In genomic region chr4:168269879-168270278, GRCh38 we compare ENCODE assay signal across 23 cellular contexts. TPM values are rescaled to one million over a fixed set of nuclear protein-coding genes. Genes with fewer than 3 reads are reported as not detected.
DNase-seq lines count a peak whose midpoint lies in the region; ATAC-seq and TF ChIP-seq lines count a peak whose summit lies in the region.
"Had no signal": no experiment of that assay in that cellular context is flagged by ENCODE, and none has a peak within 500 bp of the region (broad histone marks: within the 10 kb centered on the region; RNA-seq: fewer than 3 reads in every experiment).

No MANE protein-coding gene starts in this region.

- TF ChIP-seq CTCF in nephron progenitor cell (IDR thresholded peaks at IDR 0.05): no peak
- TF ChIP-seq CTCF in foreskin fibroblast (IDR thresholded peaks at IDR 0.05; ENCODE audit: low read depth, low read length): no peak

- H3K9me3 Mint-ChIP-seq in nephron progenitor cell: no peaks in the 10 kb centered on the region
- H3K9me3 Mint-ChIP-seq: activated T-cell treated with anti-CD3 and anti-CD28 coated beads, Interleukin-2, amount 50 U/mL, for 72 hours; GM23338; stimulated activated naive CD8-positive, alpha-beta T cell treated with anti-CD3 and anti-CD28 coated beads, Interleukin-15, amount 100 ng/mL, for 72 hours; T-helper 2 cell treated with Interferon-gamma antibody and Interleukin-4, amounts not matched to agents 5 μg/mL and 100 μg/mL, for 36 hours had no signal

- peak overlapping the region; percentile 23 for H3K27ac Mint-ChIP-seq in nephron progenitor cell
- H3K27ac Mint-ChIP-seq: activated CD8-positive, alpha-beta memory T cell treated with anti-CD3 and anti-CD28 coated beads, Interleukin-2, amount 10 ng/mL, durations not matched to agents 7 days and 5 days; activated T-cell treated with anti-CD3 and anti-CD28 coated beads, Interleukin-2, amount 50 U/mL, for 72 hours; GM23338; stimulated activated naive CD8-positive, alpha-beta T cell treated with anti-CD3 and anti-CD28 coated beads, Interleukin-15, amount 100 ng/mL, for 72 hours; T-helper 2 cell treated with Interferon-gamma antibody and Interleukin-4, amounts not matched to agents 5 μg/mL and 100 μg/mL, for 36 hours had no signal

- no peak overlapping the region for H3K4me3 ChIP-seq in foreskin fibroblast (ENCODE audit: low read depth in 1 of 2, low read length in 2 of 2)
- H3K4me3 ChIP-seq: body of pancreas, GM23338, sigmoid colon, thyroid gland had no signal

- DNase-seq in DMS 273 (lab: John Stamatoyannopoulos, UW; ENCODE audit: unreplicated experiment) (peak; percentile 1), DMS 273 treated with DMSO at 0.1 percent for 48 hours (lab: John Stamatoyannopoulos, UW) (no peak), NCI-H2196 treated with DMSO at 0.1 percent for 48 hours (lab: John Stamatoyannopoulos, UW; ENCODE audit: unreplicated experiment) (peak; percentile 3), Right ventricle myocardium superior (no peak), nephron progenitor cell (no peak), foreskin fibroblast (no peak), NK-92 (lab: John Stamatoyannopoulos, UW; ENCODE audit: unreplicated experiment) (no peak)
- DNase-seq in activated T-cell treated with anti-CD3 and anti-CD28 coated beads, Interleukin-2, amount 50 U/mL, for 48 hours: no peak
- DNase-seq: activated CD8-positive, alpha-beta memory T cell treated with anti-CD3 and anti-CD28 coated beads, Interleukin-2, amount 10 ng/mL, durations not matched to agents 7 days and 5 days; activated naive CD4-positive, alpha-beta T cell; activated T-cell treated with anti-CD3 and anti-CD28 coated beads, Interleukin-2, amount 50 U/mL, for 72 hours; Calu3; head of caudate nucleus; mammary epithelial cell; NCI-H1694; NCI-H774; PC-3; sigmoid colon; stimulated activated naive CD8-positive, alpha-beta T cell treated with anti-CD3 and anti-CD28 coated beads, Interleukin-15, amount 100 ng/mL, for 72 hours; thyroid gland had no signal

- H3K27me3 Mint-ChIP-seq in nephron progenitor cell (ENCODE audit: low read depth, poor library complexity): no peaks in the 10 kb centered on the region
- H3K27me3 Mint-ChIP-seq: activated CD8-positive, alpha-beta memory T cell treated with anti-CD3 and anti-CD28 coated beads, Interleukin-2, amount 10 ng/mL, durations not matched to agents 7 days and 5 days; stimulated activated naive CD8-positive, alpha-beta T cell treated with anti-CD3 and anti-CD28 coated beads, Interleukin-15, amount 100 ng/mL, for 72 hours had no signal

- intact Hi-C loops in Right ventricle myocardium superior (cut with DNase I): no loop called here

- peak; percentile 55 for ATAC-seq in Right ventricle myocardium superior (ENCODE audit: poor library complexity)
- ATAC-seq: activated CD8-positive, alpha-beta memory T cell treated with anti-CD3 and anti-CD28 coated beads, Interleukin-2, amount 10 ng/mL, durations not matched to agents 7 days and 5 days; activated T-cell treated with anti-CD3 and anti-CD28 coated beads, Interleukin-2, amount 50 U/mL, for 72 hours; body of pancreas; GM23338; PC-3; stimulated activated naive CD8-positive, alpha-beta T cell treated with anti-CD3 and anti-CD28 coated beads, Interleukin-15, amount 100 ng/mL, for 72 hours had no signal

- no peaks in the 10 kb centered on the region for H3K36me3 Mint-ChIP-seq in nephron progenitor cell (ENCODE audit: low read depth)

- H3K4me1 Mint-ChIP-seq in nephron progenitor cell: no peaks in the 10 kb centered on the region
- H3K4me1 Mint-ChIP-seq: activated CD8-positive, alpha-beta memory T cell treated with anti-CD3 and anti-CD28 coated beads, Interleukin-2, amount 10 ng/mL, durations not matched to agents 7 days and 5 days; GM23338 had no signal

- no peak overlapping the region for H3K4me3 Mint-ChIP-seq in nephron progenitor cell
- H3K4me3 Mint-ChIP-seq: activated CD8-positive, alpha-beta memory T cell treated with anti-CD3 and anti-CD28 coated beads, Interleukin-2, amount 10 ng/mL, durations not matched to agents 7 days and 5 days; activated T-cell treated with anti-CD3 and anti-CD28 coated beads, Interleukin-2, amount 50 U/mL, for 72 hours; GM23338; stimulated activated naive CD8-positive, alpha-beta T cell treated with anti-CD3 and anti-CD28 coated beads, Interleukin-15, amount 100 ng/mL, for 72 hours; T-helper 2 cell treated with Interferon-gamma antibody and Interleukin-4, amounts not matched to agents 5 μg/mL and 100 μg/mL, for 36 hours had no signal

RNA-seq across cellular contexts. Expression of gene DDX60, which starts 48.7 kb away (rescaled TPM):
- total RNA-seq in Right ventricle myocardium superior: 4.4 TPM

Comparison
In these comparisons a context has a peak if more than half of its experiments do, and no peak if none do; other contexts are left out.
1. DNase-seq: peak in DMS 273 (single experiment) and NCI-H2196 treated with DMSO at 0.1 percent for 48 hours (single experiment); none in DMS 273 treated with DMSO at 0.1 percent for 48 hours (single experiment), Right ventricle myocardium superior (single experiment), nephron progenitor cell (single experiment), foreskin fibroblast (0 of 2), activated T-cell treated with anti-CD3 and anti-CD28 coated beads, Interleukin-2, amount 50 U/mL, for 48 hours (0 of 2) and NK-92 (single experiment).